21 cellular contexts compared by ENCODE assay signal in genomic region chr1:64167176-64167575, GRCh38. TPM values are rescaled to one million over a fixed set of nuclear protein-coding genes. Genes with fewer than 3 reads are reported as not detected.
"Had no signal": no experiment of that assay in that cellular context is flagged by ENCODE, and none has a peak within 500 bp of the region (broad histone marks: within the 10 kb centered on the region; RNA-seq: fewer than 3 reads in every experiment).

No MANE protein-coding gene starts in this region.

- H3K36me3 ChIP-seq: cardiac muscle cell, gastrocnemius medialis, heart left ventricle, lower lobe of right lung, transverse colon had no signal

- H3K27ac ChIP-seq: cardiac muscle cell, gastrocnemius medialis, heart left ventricle, lower lobe of right lung, transverse colon had no signal

- H3K9me3 ChIP-seq: gastrocnemius medialis, heart left ventricle, lower lobe of right lung, transverse colon had no signal

- H3K4me3 ChIP-seq: cardiac muscle cell, gastrocnemius medialis, heart left ventricle, lower lobe of right lung, transverse colon had no signal

- H3K27me3 ChIP-seq: cardiac muscle cell, gastrocnemius medialis, heart left ventricle, transverse colon had no signal

- ATAC-seq: activated CD4-positive, alpha-beta T cell treated with anti-CD3 and anti-CD28 coated beads for 36 hours; activated CD8-positive, alpha-beta T cell treated with anti-CD3 and anti-CD28 coated beads for 36 hours; esophagus mucosa; gastrocnemius medialis; heart left ventricle; left colon; lower lobe of right lung; naive thymus-derived CD8-positive, alpha-beta T cell had no signal

- DNase-seq: activated CD4-positive, alpha-beta T cell treated with anti-CD3 and anti-CD28 coated beads for 36 hours; activated CD8-positive, alpha-beta T cell treated with anti-CD3 and anti-CD28 coated beads for 36 hours; activated gamma-delta T cell; activated naive CD8-positive, alpha-beta T cell treated with anti-CD3 and anti-CD28 coated beads for 36 hours; activated T-cell treated with anti-CD3 and anti-CD28 coated beads, Interleukin-2, amount 50 U/mL, for 48 hours; aorta; gastrocnemius medialis; heart left ventricle; left colon; lower lobe of right lung; naive thymus-derived CD8-positive, alpha-beta T cell; posterior cingulate gyrus; retina; stimulated activated CD4-positive, alpha-beta T cell treated with anti-CD3 and anti-CD28 coated beads, Interleukin-4, amount 100 ng/mL, for 24 hours; stimulated activated naive CD4-positive, alpha-beta T cell; substantia nigra; T-helper 2 cell; transverse colon had no signal

RNA-seq across cellular contexts. Expression of gene UBE2U, which starts 36.2 kb away (rescaled TPM):
- total RNA-seq: activated CD4-positive, alpha-beta T cell treated with anti-CD3 and anti-CD28 coated beads for 36 hours; activated CD8-positive, alpha-beta T cell treated with anti-CD3 and anti-CD28 coated beads for 36 hours; activated naive CD8-positive, alpha-beta T cell treated with anti-CD3 and anti-CD28 coated beads for 36 hours; aorta; cardiac muscle cell; esophagus mucosa; gastrocnemius medialis; left colon; lower lobe of right lung; naive thymus-derived CD8-positive, alpha-beta T cell; skeletal muscle tissue; transverse colon had no signal
